ENCODE assay signal across 8 cellular contexts in genomic region chr1:227562923-227563318, GRCh38. TPM values are rescaled to one million over a fixed set of nuclear protein-coding genes. Genes with fewer than 3 reads are reported as not detected.
A peak's percentile ranks its signal among the peaks of the same experiment; 100 is the strongest.
DNase-seq lines count a peak whose midpoint lies in the region; ATAC-seq and TF ChIP-seq lines count a peak whose summit lies in the region.

No MANE protein-coding gene starts in this region.

- no peaks in the 10 kb centered on the region for H3K27me3 ChIP-seq in iPS-20b (ENCODE audit: insufficient read depth, low read length)
- peaks cover 41% of the 10 kb centered on the region for H3K27me3 ChIP-seq in suprapubic skin

- no peaks in the 10 kb centered on the region for H3K9me3 Mint-ChIP-seq in activated naive CD4-positive, alpha-beta T cell treated with anti-CD3 and anti-CD28 coated beads, Interleukin-2, amount 50 U/mL, for 24 hours
- no peaks in the 10 kb centered on the region for H3K9me3 Mint-ChIP-seq in activated B cell treated with CpG ODN at 0.5 μM for 24 hours

- H3K4me1 ChIP-seq in iPS-20b (ENCODE audit: insufficient read depth, low read length) (peaks cover 5% of the 10 kb centered on the region; the same call in 1 of the 2 replicates), suprapubic skin (peaks cover 11% of the 10 kb centered on the region)

- no peak for DNase-seq in activated naive CD4-positive, alpha-beta T cell treated with anti-CD3 and anti-CD28 coated beads, Interleukin-2, amount 50 U/mL, for 16 hours
- no peak for DNase-seq in activated B cell treated with CpG ODN at 0.5 μM for 24 hours
- no peak for DNase-seq in suprapubic skin (ENCODE audit: low spot score in 2 of 2)
- DNase-seq in SIG-M5 treated with dmso at 0.1 percent for 504 hours (lab: John Stamatoyannopoulos, UW; ENCODE audit: unreplicated experiment): no peak
- no peak for DNase-seq in HuH-7 (ENCODE audit: low spot score)

- POLR2A ChIA-PET in activated B cell treated with CpG ODN at 0.5 μM for 24 hours (lab: Charles Lee): interaction anchor here (0.8 to 1.8 kb wide), 4 partner anchors 15 to 519 kb away, joined by 3 to 6 read pairs (median 4); partner anchors contain the start of genes ARF1, JMJD4 and SNAP47

- H3K4me1 Mint-ChIP-seq in activated naive CD4-positive, alpha-beta T cell treated with anti-CD3 and anti-CD28 coated beads, Interleukin-2, amount 50 U/mL, for 24 hours: peaks cover 39% of the 10 kb centered on the region
- H3K4me1 Mint-ChIP-seq in activated B cell treated with CpG ODN at 0.5 μM for 24 hours: peaks cover 44% of the 10 kb centered on the region

- H3K9me3 ChIP-seq in iPS-20b (ENCODE audit: insufficient read depth, low read depth, low read length): no peaks in the 10 kb centered on the region
- H3K9me3 ChIP-seq in suprapubic skin: no peaks in the 10 kb centered on the region

- H3K4me3 Mint-ChIP-seq in activated naive CD4-positive, alpha-beta T cell treated with anti-CD3 and anti-CD28 coated beads, Interleukin-2, amount 50 U/mL, for 24 hours: peak overlapping the region; percentile 95
- peak overlapping the region; percentile 95 for H3K4me3 Mint-ChIP-seq in activated B cell treated with CpG ODN at 0.5 μM for 24 hours

- H3K27ac Mint-ChIP-seq in activated naive CD4-positive, alpha-beta T cell treated with anti-CD3 and anti-CD28 coated beads, Interleukin-2, amount 50 U/mL, for 24 hours: no peak overlapping the region
- H3K27ac Mint-ChIP-seq in activated B cell treated with CpG ODN at 0.5 μM for 24 hours: peak overlapping the region; percentile 94

- no peak overlapping the region for H3K27ac ChIP-seq in iPS-20b (ENCODE audit: low read length)
- H3K27ac ChIP-seq in suprapubic skin: no peak overlapping the region

- no peak for TF ChIP-seq POLR2A in suprapubic skin (IDR thresholded peaks at IDR 0.05)

- intact Hi-C loops in activated B cell treated with CpG ODN at 0.5 μM for 24 hours (cut with micrococcal nuclease): loop anchor here (1.0 to 5.0 kb wide), 3 partner anchors 21 to 224 kb away; partner anchors contain the start of genes JMJD4 and SNAP47

- no peak for ATAC-seq in activated B cell treated with CpG ODN at 0.5 μM for 24 hours (ENCODE audit: low read depth)
- no peak for ATAC-seq in GM21381 (IDR thresholded peaks at IDR 0.05; ENCODE audit: unreplicated experiment)

- peaks cover 21% of the 10 kb centered on the region for H3K27me3 Mint-ChIP-seq in activated naive CD4-positive, alpha-beta T cell treated with anti-CD3 and anti-CD28 coated beads, Interleukin-2, amount 50 U/mL, for 24 hours
- peaks cover 8% of the 10 kb centered on the region for H3K27me3 Mint-ChIP-seq in activated B cell treated with CpG ODN at 0.5 μM for 24 hours

- H3K9ac ChIP-seq in iPS-20b (ENCODE audit: low read depth, low read length): no peak overlapping the region

- TF ChIP-seq CTCF in activated B cell treated with CpG ODN at 0.5 μM for 24 hours (IDR thresholded peaks at IDR 0.05) (no peak), suprapubic skin (IDR thresholded peaks at IDR 0.05) (no peak)

- TF ChIP-seq EP300 in suprapubic skin (IDR thresholded peaks at IDR 0.05): no peak

- peak overlapping the region; percentile 94 for H3K4me3 ChIP-seq in iPS-20b (ENCODE audit: low read length)
- peak overlapping the region; percentile 69 for H3K4me3 ChIP-seq in suprapubic skin

- CTCF ChIA-PET in activated B cell treated with CpG ODN at 0.5 μM for 24 hours (lab: Charles Lee): interaction anchor here (3.1 kb wide), 1 partner anchor 20 kb away, joined by 16 read pairs; no protein-coding TSS in a partner anchor

- WGBS in suprapubic skin: 91% methylated on average over 10 of the region's 10 CpGs

- peaks cover 7% of the 10 kb centered on the region for H3K36me3 Mint-ChIP-seq in activated naive CD4-positive, alpha-beta T cell treated with anti-CD3 and anti-CD28 coated beads, Interleukin-2, amount 50 U/mL, for 24 hours
- peaks cover 9% of the 10 kb centered on the region for H3K36me3 Mint-ChIP-seq in activated B cell treated with CpG ODN at 0.5 μM for 24 hours (ENCODE audit: low read depth)

- H3K36me3 ChIP-seq in iPS-20b (ENCODE audit: insufficient read depth, low read depth, low read length) (peaks cover 6% of the 10 kb centered on the region), suprapubic skin (no peaks in the 10 kb centered on the region)

RNA-seq across cellular contexts. Expression of gene ZNF678, which starts 0.4 kb away (rescaled TPM):
- total RNA-seq in activated B cell treated with CpG ODN at 0.5 μM for 24 hours: 15.4 and 20.3 TPM in 2 replicates
- 1 to 10 TPM; 3.5 to 6.8 (median 5.3) TPM for total RNA-seq in suprapubic skin
